ENCODE assay signal across 8 cellular contexts in the genomic region with DNA sequence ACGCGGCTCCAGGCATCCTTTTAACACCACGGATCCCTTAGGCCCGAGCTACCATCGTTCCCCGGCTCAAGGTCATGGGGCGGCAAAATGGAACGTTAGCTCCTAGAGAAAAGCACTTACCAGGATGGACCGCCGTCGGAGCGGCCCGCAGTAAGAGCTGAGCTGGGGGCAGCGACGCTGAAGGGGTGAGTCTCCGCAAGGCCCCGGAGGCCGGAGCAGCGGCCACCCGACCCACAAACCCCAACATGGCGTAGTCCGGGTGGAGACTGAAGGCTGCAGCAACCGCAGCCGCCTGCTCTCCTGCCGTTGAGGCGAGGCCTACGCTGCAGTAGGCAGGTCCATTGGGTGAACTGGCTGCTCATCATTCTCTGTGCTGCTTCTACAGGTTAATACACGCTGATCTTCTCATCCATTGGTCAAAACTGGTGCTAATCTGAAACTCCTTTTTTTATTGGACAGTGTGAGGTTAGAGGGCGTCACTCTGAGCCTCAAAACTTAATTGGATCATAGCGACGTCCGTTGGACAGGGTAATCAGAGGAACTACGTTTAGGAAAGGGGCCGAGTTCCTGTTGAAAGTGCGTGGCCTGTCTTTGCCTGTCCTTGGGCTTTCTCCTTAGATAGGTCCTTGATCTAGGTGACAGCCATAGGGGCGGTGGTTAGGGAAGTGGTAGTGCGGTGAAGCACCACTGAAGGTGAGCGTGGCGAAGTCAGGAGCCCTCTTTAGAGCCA. TPM values are rescaled to one million over a fixed set of nuclear protein-coding genes. Genes with fewer than 3 reads are reported as not detected.
DNase-seq lines count a peak whose midpoint lies in the region; ATAC-seq and TF ChIP-seq lines count a peak whose summit lies in the region.

Gene ATP5F1B (minus strand): TSS at position 268 of the 730 bp plus-strand sequence. CDS start 21 bp downstream, at position 247.

- ATAC-seq in HG02870 (IDR thresholded peaks at IDR 0.05; ENCODE audit: unreplicated experiment) = peak; percentile 99
- peak; percentile 97 to 99 (median 98) for ATAC-seq in heart right ventricle
- peak; percentile 100 for ATAC-seq in upper lobe of left lung (ENCODE audit: low FRiP score in 2 of 2)

- H3K27me3 ChIP-seq in heart right ventricle = no peaks in the 10 kb centered on the region
- no peaks in the 10 kb centered on the region for H3K27me3 ChIP-seq in upper lobe of left lung

- TF ChIP-seq EP300 in upper lobe of left lung (IDR thresholded peaks at IDR 0.05) = no peak

- H3K9me3 ChIP-seq in heart right ventricle (no peaks in the 10 kb centered on the region), upper lobe of left lung (no peaks in the 10 kb centered on the region)

- TF ChIP-seq POLR2A in upper lobe of left lung (IDR thresholded peaks at IDR 0.05) = peak; percentile 91 to 99 (median 96)

- TF ChIP-seq CTCF in GM13976 (IDR thresholded peaks at IDR 0.05; ENCODE audit: borderline replicate concordance, control extremely low read depth, extremely low read depth, insufficient read depth, missing control alignments) (no peak), heart right ventricle (IDR thresholded peaks at IDR 0.05) (peak in 1 of 9 donors; percentile 12), upper lobe of left lung (IDR thresholded peaks at IDR 0.05) (peak in 4 of 6 experiments; percentile 11 to 48 (median 18))

- DNase-seq in GM13976 (ENCODE audit: low spot score) (peak; percentile 97), NCI-H146 treated with DMSO at 0.1 percent for 48 hours (lab: John Stamatoyannopoulos, UW; ENCODE audit: unreplicated experiment) (peak; percentile 100), amniotic epithelial cell (ENCODE audit: low read depth) (peak; percentile 100), heart right ventricle (peak; percentile 91 to 99), posterior cingulate gyrus (peak; percentile 90 to 99 (median 93)), upper lobe of left lung (peak; percentile 91 to 100)

- peaks cover 0 to 51% (median 44%) of the 10 kb centered on the region in 9 donors for H3K4me1 ChIP-seq in heart right ventricle
- H3K4me1 ChIP-seq in upper lobe of left lung = peaks cover 16 to 25% (median 20%) of the 10 kb centered on the region in 4 donors

- in situ Hi-C loops in GM13976 (cut with MboI; ENCODE audit: low sequenced_read_pairs, unreplicated experiment) = no loop called here

- H3K4me3 ChIP-seq in heart right ventricle = peak within 1 kb of the TSS; percentile 72 to 96 (median 87)
- peak within 1 kb of the TSS; percentile 79 to 97 (median 92) for H3K4me3 ChIP-seq in upper lobe of left lung

- intact Hi-C loops in T-helper 1 cell treated with Interleukin-12 subunit alpha and Interleukin-12 subunit beta and Interleukin-4 antibody, amounts not matched to agents 30 ng/mL and 1 ng/mL, for 36 hours (cut with micrococcal nuclease) = loop anchor here (1.0 to 5.0 kb wide), 10 partner anchors 10 to 829 kb away; partner anchors contain the start of genes NACA, ORMDL2, PRIM1 and PTGES3
- intact Hi-C loops in heart right ventricle (cut with DNase I) = loop anchor here in 7 of 10 donors (1.0 to 10.0 kb wide), 6 partner anchors 41 to 79 kb away; partner anchors contain the start of genes PTGES3 (in 6 of the 7) and NACA (in 5 of the 7)
- intact Hi-C loops in posterior cingulate gyrus (cut with DNase I) = no loop called here

- H3K36me3 ChIP-seq in heart right ventricle (peaks cover 0 to 40% (median 37%) of the 10 kb centered on the region in 9 donors), upper lobe of left lung (peaks cover 28 to 38% (median 31%) of the 10 kb centered on the region in 4 donors)

- peak within 1 kb of the TSS; percentile 88 to 98 (median 95) for H3K27ac ChIP-seq in heart right ventricle
- H3K27ac ChIP-seq in upper lobe of left lung = peak within 1 kb of the TSS; percentile 90 to 96 (median 95)

- WGBS in heart right ventricle, 2 donors = 0 to 4% methylated on average over 39 of the region's 39 CpGs
- 0 to 1% methylated on average over 10 to 39 of the region's 39 CpGs for WGBS in upper lobe of left lung, 2 donors

RNA-seq across cellular contexts. Expression of gene ATP5F1B, which starts in this region (rescaled TPM):
- total RNA-seq in T-helper 1 cell treated with Interleukin-12 subunit alpha and Interleukin-12 subunit beta and Interleukin-4 antibody, amounts not matched to agents 30 ng/mL and 1 ng/mL, for 36 hours = 470 and 475 TPM in 2 replicates
- total RNA-seq in heart right ventricle (1,000 to 10,000 TPM; 2,092 to 3,612 (median 3,330) TPM), upper lobe of left lung (100 to 1,000 TPM; 245 to 404 (median 317) TPM)
- 1,000 to 10,000 TPM; 1,003 to 1,981 TPM for polyA plus RNA-seq in heart right ventricle

Comparison
In these comparisons a context has a peak if more than half of its experiments do, and no peak if none do; other contexts are left out.
1. Peak in every context shown above with its lines: DNase-seq, ATAC-seq, H3K4me3 ChIP-seq and H3K27ac ChIP-seq.